Comparison of ENCODE assay signal across 1 cellular context in genomic region chr5:72653586-72653985, GRCh38.
TF ChIP-seq lines count a peak whose summit lies in the region.

No MANE protein-coding gene starts in this region.

TF ChIP-seq in WTC11, 78 proteins besides CTCF, POLR2A, EP300 and RAD21 (continued from another document):
- TF ChIP-seq, protein P1, sequence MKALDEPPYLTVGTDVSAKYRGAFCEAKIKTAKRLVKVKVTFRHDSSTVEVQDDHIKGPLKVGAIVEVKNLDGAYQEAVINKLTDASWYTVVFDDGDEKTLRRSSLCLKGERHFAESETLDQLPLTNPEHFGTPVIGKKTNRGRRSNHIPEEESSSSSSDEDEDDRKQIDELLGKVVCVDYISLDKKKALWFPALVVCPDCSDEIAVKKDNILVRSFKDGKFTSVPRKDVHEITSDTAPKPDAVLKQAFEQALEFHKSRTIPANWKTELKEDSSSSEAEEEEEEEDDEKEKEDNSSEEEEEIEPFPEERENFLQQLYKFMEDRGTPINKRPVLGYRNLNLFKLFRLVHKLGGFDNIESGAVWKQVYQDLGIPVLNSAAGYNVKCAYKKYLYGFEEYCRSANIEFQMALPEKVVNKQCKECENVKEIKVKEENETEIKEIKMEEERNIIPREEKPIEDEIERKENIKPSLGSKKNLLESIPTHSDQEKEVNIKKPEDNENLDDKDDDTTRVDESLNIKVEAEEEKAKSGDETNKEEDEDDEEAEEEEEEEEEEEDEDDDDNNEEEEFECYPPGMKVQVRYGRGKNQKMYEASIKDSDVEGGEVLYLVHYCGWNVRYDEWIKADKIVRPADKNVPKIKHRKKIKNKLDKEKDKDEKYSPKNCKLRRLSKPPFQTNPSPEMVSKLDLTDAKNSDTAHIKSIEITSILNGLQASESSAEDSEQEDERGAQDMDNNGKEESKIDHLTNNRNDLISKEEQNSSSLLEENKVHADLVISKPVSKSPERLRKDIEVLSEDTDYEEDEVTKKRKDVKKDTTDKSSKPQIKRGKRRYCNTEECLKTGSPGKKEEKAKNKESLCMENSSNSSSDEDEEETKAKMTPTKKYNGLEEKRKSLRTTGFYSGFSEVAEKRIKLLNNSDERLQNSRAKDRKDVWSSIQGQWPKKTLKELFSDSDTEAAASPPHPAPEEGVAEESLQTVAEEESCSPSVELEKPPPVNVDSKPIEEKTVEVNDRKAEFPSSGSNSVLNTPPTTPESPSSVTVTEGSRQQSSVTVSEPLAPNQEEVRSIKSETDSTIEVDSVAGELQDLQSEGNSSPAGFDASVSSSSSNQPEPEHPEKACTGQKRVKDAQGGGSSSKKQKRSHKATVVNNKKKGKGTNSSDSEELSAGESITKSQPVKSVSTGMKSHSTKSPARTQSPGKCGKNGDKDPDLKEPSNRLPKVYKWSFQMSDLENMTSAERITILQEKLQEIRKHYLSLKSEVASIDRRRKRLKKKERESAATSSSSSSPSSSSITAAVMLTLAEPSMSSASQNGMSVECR (CRISPR knock-in tag; IDR thresholded peaks at IDR 0.05; ENCODE audit: borderline replicate concordance) = no peak
- TF ChIP-seq NFE2L1 (CRISPR knock-in tag; IDR thresholded peaks at IDR 0.05) = no peak
- TF ChIP-seq OVOL2 (CRISPR knock-in tag; IDR thresholded peaks at IDR 0.05; ENCODE audit: borderline replicate concordance) = no peak
- no peak for TF ChIP-seq NR3C1 (CRISPR knock-in tag; conservative IDR thresholded peaks at IDR 0.05; ENCODE audit: low read depth)
- no peak for TF ChIP-seq NFYB (CRISPR knock-in tag; conservative IDR thresholded peaks at IDR 0.05; ENCODE audit: low read depth)
- TF ChIP-seq, protein P2, sequence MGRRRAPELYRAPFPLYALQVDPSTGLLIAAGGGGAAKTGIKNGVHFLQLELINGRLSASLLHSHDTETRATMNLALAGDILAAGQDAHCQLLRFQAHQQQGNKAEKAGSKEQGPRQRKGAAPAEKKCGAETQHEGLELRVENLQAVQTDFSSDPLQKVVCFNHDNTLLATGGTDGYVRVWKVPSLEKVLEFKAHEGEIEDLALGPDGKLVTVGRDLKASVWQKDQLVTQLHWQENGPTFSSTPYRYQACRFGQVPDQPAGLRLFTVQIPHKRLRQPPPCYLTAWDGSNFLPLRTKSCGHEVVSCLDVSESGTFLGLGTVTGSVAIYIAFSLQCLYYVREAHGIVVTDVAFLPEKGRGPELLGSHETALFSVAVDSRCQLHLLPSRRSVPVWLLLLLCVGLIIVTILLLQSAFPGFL (CRISPR knock-in tag; IDR thresholded peaks at IDR 0.05; ENCODE audit: borderline replicate concordance) = no peak
